In the genomic region with DNA sequence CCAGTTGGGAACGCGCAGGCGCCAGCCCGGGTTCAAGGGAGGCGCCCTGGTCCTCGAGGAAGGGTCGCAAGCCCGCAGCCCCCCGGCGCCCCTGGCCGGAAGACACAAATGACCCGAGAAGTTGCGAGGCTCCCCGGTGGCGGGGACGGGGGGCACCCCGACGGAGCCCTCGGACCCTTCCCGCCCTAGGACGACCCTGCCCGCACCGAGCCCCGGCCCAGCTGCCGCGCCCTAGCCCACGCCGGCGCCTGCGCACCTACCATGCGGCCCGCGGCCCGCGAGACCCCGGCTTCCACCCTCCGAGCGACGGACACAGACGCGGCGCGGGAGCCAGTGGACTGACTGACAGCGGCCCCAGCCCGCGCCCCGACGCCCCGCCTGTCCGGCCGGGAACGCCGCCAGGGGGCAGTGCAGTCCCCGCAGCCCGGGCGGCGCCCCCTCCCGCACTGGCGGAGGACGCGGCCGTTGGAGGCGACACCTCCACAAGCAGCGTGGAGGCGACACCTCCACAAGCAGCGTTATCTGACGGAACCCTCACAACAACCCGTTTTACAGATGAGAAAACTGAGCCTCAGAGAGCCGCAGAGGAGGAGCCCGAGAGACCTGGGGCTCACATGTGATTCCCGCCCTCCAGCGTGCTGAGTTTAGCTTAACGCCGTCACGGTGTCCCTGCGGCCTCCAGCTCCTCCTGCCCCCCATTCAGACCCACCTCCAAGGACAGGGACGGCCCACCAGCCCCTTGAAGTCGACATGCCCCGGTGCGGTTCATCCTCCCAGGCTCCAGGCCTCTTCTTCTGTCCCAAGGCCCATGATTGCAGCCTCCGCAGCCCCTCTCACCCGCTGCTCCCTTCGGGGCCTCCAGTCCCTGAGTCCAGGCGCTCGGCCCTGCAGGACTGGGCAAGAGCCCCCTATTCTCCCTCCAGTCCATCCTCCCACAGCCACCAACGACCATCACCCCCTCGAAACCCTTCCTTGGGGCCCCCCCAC, we compare ENCODE assay signal across 1 cellular context.
A peak's percentile ranks its signal among the peaks of the same experiment; 100 is the strongest.
TF ChIP-seq lines count a peak whose summit lies in the region.

A gene with protein sequence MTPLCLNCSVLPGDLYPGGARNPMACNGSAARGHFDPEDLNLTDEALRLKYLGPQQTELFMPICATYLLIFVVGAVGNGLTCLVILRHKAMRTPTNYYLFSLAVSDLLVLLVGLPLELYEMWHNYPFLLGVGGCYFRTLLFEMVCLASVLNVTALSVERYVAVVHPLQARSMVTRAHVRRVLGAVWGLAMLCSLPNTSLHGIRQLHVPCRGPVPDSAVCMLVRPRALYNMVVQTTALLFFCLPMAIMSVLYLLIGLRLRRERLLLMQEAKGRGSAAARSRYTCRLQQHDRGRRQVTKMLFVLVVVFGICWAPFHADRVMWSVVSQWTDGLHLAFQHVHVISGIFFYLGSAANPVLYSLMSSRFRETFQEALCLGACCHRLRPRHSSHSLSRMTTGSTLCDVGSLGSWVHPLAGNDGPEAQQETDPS (minus strand): TSS at position 347 of the 987 bp plus-strand sequence. CDS start 84 bp downstream, at position 263.

TF ChIP-seq in HepG2, 621 proteins besides CTCF, POLR2A, EP300 and RAD21 (continued from another document):
- peak; percentile 70 for TF ChIP-seq XRCC5 (optimal IDR thresholded peaks at IDR 0.05; ENCODE audit: low read length)
- TF ChIP-seq ZNF605 (CRISPR knock-in tag; IDR thresholded peaks at IDR 0.05): no peak
- TF ChIP-seq NR2F2 (IDR thresholded peaks at IDR 0.05; ENCODE audit: borderline replicate concordance, low read depth): no peak
- TF ChIP-seq GFI1 (CRISPR knock-in tag; IDR thresholded peaks at IDR 0.05; ENCODE audit: borderline replicate concordance): no peak
- 0 out of 2 replicates have a peak, but pooled peaks have one; percentile 54 for TF ChIP-seq HES4 (CRISPR knock-in tag; IDR thresholded peaks at IDR 0.05; ENCODE audit: borderline replicate concordance)
- TF ChIP-seq MAZ (IDR thresholded peaks at IDR 0.05; ENCODE audit: borderline replicate concordance, low read depth, low read length): no peak
- TF ChIP-seq MAZ (CRISPR knock-in tag; IDR thresholded peaks at IDR 0.05; ENCODE audit: low read depth): peak; percentile 91
- TF ChIP-seq BRF2 (CRISPR knock-in tag; IDR thresholded peaks at IDR 0.05): no peak
- TF ChIP-seq ZNF432 (CRISPR knock-in tag; IDR thresholded peaks at IDR 0.05; ENCODE audit: borderline replicate concordance): no peak
- no peak; the same call in 1 of the 2 replicates for TF ChIP-seq ZNF547 (CRISPR knock-in tag; IDR thresholded peaks at IDR 0.05)
- no peak for TF ChIP-seq CEBPG (CRISPR knock-in tag; IDR thresholded peaks at IDR 0.05)
- TF ChIP-seq ELK4 (CRISPR knock-in tag; IDR thresholded peaks at IDR 0.05; ENCODE audit: borderline replicate concordance): no peak
- no peak for TF ChIP-seq ZNF318 (CRISPR knock-in tag; IDR thresholded peaks at IDR 0.05)
- no peak for TF ChIP-seq NAIF1 (CRISPR knock-in tag; IDR thresholded peaks at IDR 0.05; ENCODE audit: borderline replicate concordance)
- TF ChIP-seq, protein P1, sequence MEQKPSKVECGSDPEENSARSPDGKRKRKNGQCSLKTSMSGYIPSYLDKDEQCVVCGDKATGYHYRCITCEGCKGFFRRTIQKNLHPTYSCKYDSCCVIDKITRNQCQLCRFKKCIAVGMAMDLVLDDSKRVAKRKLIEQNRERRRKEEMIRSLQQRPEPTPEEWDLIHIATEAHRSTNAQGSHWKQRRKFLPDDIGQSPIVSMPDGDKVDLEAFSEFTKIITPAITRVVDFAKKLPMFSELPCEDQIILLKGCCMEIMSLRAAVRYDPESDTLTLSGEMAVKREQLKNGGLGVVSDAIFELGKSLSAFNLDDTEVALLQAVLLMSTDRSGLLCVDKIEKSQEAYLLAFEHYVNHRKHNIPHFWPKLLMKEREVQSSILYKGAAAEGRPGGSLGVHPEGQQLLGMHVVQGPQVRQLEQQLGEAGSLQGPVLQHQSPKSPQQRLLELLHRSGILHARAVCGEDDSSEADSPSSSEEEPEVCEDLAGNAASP (CRISPR knock-in tag; IDR thresholded peaks at IDR 0.05; ENCODE audit: borderline replicate concordance): no peak
- TF ChIP-seq ZNF234 (CRISPR knock-in tag; conservative IDR thresholded peaks at IDR 0.05): no peak
- no peak for TF ChIP-seq ZSCAN21 (CRISPR knock-in tag; IDR thresholded peaks at IDR 0.05; ENCODE audit: borderline replicate concordance)
